ENCODE assay signal across 22 cellular contexts in the genomic region with DNA sequence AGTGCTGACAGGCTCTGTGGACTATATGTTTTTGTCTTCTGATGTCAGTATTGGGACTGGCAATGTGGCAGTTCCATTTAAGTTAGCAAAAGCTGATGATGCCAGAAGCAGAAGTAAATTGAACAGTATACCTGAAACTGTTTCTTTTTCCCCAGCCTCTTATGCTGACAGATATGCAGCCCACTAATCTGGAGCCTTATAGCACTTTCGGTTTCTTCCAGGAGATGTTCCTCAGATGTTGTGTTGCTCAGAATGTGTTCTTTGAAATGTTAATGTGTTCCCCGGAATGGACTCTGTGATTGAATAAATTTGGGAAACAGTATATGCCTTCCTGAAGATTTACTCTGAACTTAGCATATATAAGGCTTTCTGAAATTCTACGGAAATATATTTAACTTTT.
DNase-seq lines count a peak whose midpoint lies in the region; ATAC-seq, FAIRE-seq and TF ChIP-seq lines count a peak whose summit lies in the region.
"Had no signal": no experiment of that assay in that cellular context is flagged by ENCODE, and none has a peak within 500 bp of the region (broad histone marks: within the 10 kb centered on the region; RNA-seq: fewer than 3 reads in every experiment).

No MANE protein-coding gene starts in this region.

- H3K4me3 ChIP-seq in choroid plexus epithelial cell (ENCODE audit: low read depth, low read length) (no peak overlapping the region), mesenchymal stem cell (ENCODE audit: insufficient read depth in 1 of 2, low read depth in 1 of 2, low read length in 2 of 2) (peak overlapping the region in 1 of 2 experiments; percentile 45), prostate gland (no peak overlapping the region)
- H3K4me3 ChIP-seq: HAP-1 had no signal

- H3K18ac ChIP-seq in mesenchymal stem cell (ENCODE audit: low read depth in 1 of 2, low read length in 2 of 2) = no peak overlapping the region

- no peak overlapping the region for H2AFZ ChIP-seq in mesenchymal stem cell (ENCODE audit: low read depth, low read length)

- WGBS in mesenchymal stem cell = 64% methylated on average over 2 of the region's 3 CpGs
- WGBS in prostate gland = 75% methylated on average over 3 of the region's 3 CpGs

- H3K4me1 ChIP-seq in mesenchymal stem cell (ENCODE audit: control insufficient read depth, insufficient read depth, low read depth, low read length) = no peaks in the 10 kb centered on the region
- no peaks in the 10 kb centered on the region for H3K4me1 ChIP-seq in prostate gland (replicated peaks)

- H3K27ac ChIP-seq in mesenchymal stem cell (ENCODE audit: low read length, poor library complexity, severe bottlenecking) (no peak overlapping the region), prostate gland (no peak overlapping the region)
- H3K27ac ChIP-seq: HL-60 had no signal

- H3K9me3 ChIP-seq in mesenchymal stem cell (ENCODE audit: control insufficient read depth, low read length) (no peaks in the 10 kb centered on the region), prostate gland (no peaks in the 10 kb centered on the region)
- H3K9me3 ChIP-seq: HAP-1, SK-N-SH had no signal

- H2AK5ac ChIP-seq in mesenchymal stem cell (ENCODE audit: low read length, severe bottlenecking) = no peak overlapping the region

- TF ChIP-seq CTCF in choroid plexus epithelial cell (conservative IDR thresholded peaks at IDR 0.05; ENCODE audit: low read depth, low read length) (no peak), prostate gland (IDR thresholded peaks at IDR 0.05) (no peak)

- no peak overlapping the region for H2BK120ac ChIP-seq in mesenchymal stem cell (ENCODE audit: low read depth, low read length)

- H3K27me3 ChIP-seq in mesenchymal stem cell (ENCODE audit: control insufficient read depth in 1 of 2, insufficient read depth in 1 of 2, low read length in 2 of 2) (no peaks in the 10 kb centered on the region), prostate gland (replicated peaks; ENCODE audit: insufficient read depth) (no peaks in the 10 kb centered on the region)

- H2BK15ac ChIP-seq in mesenchymal stem cell (ENCODE audit: low read depth, poor library complexity, severe bottlenecking) = no peak overlapping the region

- H3K36me3 ChIP-seq in mesenchymal stem cell (ENCODE audit: control insufficient read depth in 1 of 2, insufficient read depth in 2 of 2, low read depth in 1 of 2, low read length in 2 of 2) = peaks cover 0 to 19% of the 10 kb centered on the region in 2 experiments
- H3K36me3 ChIP-seq in prostate gland = peaks cover 0 to 3% of the 10 kb centered on the region in 2 donors
- H3K36me3 ChIP-seq: HAP-1 had no signal

- no peak overlapping the region for H4K8ac ChIP-seq in mesenchymal stem cell (ENCODE audit: low read length)

- no peak overlapping the region for H2BK5ac ChIP-seq in mesenchymal stem cell (ENCODE audit: low read depth, low read length, poor library complexity, severe bottlenecking)

- H3K23ac ChIP-seq in mesenchymal stem cell (ENCODE audit: low read length in 2 of 2) = no peak overlapping the region

- TF ChIP-seq POLR2A in GM12892 (IDR thresholded peaks at IDR 0.05; ENCODE audit: low read depth, low read length) = no peak
- TF ChIP-seq POLR2A in prostate gland (IDR thresholded peaks at IDR 0.05) = no peak

- peak; percentile 30 for FAIRE-seq in GM12892 (lab: Jason Lieb, UNC)
- FAIRE-seq: G401.6 had no signal

- intact Hi-C loops in prostate gland (cut with DNase I) = no loop called here

- H3K14ac ChIP-seq in mesenchymal stem cell (ENCODE audit: low read length in 2 of 2) = no peak overlapping the region

- H3K9ac ChIP-seq in mesenchymal stem cell (ENCODE audit: low read length) = peak overlapping the region; percentile 60
- H3K9ac ChIP-seq: SK-N-SH had no signal

- no peak overlapping the region for H4K91ac ChIP-seq in mesenchymal stem cell (ENCODE audit: low read length)

- no peak overlapping the region for H2BK12ac ChIP-seq in mesenchymal stem cell (ENCODE audit: low read length in 2 of 2)

- H3K4ac ChIP-seq in mesenchymal stem cell (ENCODE audit: low read depth in 1 of 2, low read length in 2 of 2) = no peak overlapping the region

- no peak overlapping the region for H3K4me2 ChIP-seq in mesenchymal stem cell (ENCODE audit: low read length, poor library complexity, severe bottlenecking)
- H3K4me2 ChIP-seq: SK-N-SH had no signal

- peak; percentile 45 for ATAC-seq in HG03045 (IDR thresholded peaks at IDR 0.05; ENCODE audit: unreplicated experiment)
- ATAC-seq: Panc1, Right ventricle myocardium inferior had no signal

- DNase-seq in GM12892 (ENCODE audit: insufficient read length) = no peak
- DNase-seq in choroid plexus epithelial cell (ENCODE audit: low read depth) = peak; percentile 30
- DNase-seq in mesenchymal stem cell = peak; percentile 6
- no peak for DNase-seq in NOMO-1 (lab: John Stamatoyannopoulos, UW; ENCODE audit: unreplicated experiment in 2 of 2)
- DNase-seq in dermis blood vessel endothelial cell = no peak
- no peak for DNase-seq in prostate gland (ENCODE audit: low spot score)
- DNase-seq in T-helper 9 cell = no peak
- DNase-seq: Calu3; CD4-positive, alpha-beta T cell; KG1; NCI-H1048; NCI-H1694 treated with DMSO at 0.1 percent for 48 hours; NCI-H345; NCI-H526 treated with DMSO at 0.1 percent for 48 hours; NK-92 treated with Interleukin-12 subunit alpha and Interleukin-12 subunit beta, amount 100 ng/mL, for 24 hours; SK-N-SH had no signal

- H3K79me1 ChIP-seq in mesenchymal stem cell (replicated peaks; ENCODE audit: low read length, poor library complexity, severe bottlenecking) = no peaks in the 10 kb centered on the region

Comparison
In these comparisons a context has a peak if more than half of its experiments do, and no peak if none do; other contexts are left out.
1. DNase-seq: peak in choroid plexus epithelial cell (single experiment) and mesenchymal stem cell (single experiment); none in GM12892 (single experiment), NOMO-1 (0 of 2), dermis blood vessel endothelial cell (single experiment), prostate gland (single experiment) and T-helper 9 cell (single experiment).